In the genomic region with DNA sequence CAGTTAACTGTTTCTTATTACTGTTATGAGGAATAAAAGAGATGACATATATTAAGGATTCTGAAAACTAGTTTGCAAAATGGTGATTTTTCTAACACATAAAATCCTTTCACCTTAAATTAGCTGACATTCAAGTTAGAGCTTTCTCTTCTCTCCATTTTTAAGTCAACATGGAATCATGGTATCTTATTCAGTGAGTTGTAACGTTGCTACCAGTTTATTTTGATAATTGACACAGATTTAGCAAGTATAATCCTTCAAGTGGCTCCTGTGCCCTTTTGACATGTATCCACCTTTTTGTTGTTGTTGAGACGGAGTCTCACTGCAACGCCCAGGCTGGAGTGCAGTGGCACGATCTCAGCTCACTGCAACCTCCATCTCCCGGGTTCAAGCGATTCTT, we compare ENCODE assay signal across 33 cellular contexts. TPM values are rescaled to one million over a fixed set of nuclear protein-coding genes. Genes with fewer than 3 reads are reported as not detected.
DNase-seq lines count a peak whose midpoint lies in the region; ATAC-seq, FAIRE-seq and TF ChIP-seq lines count a peak whose summit lies in the region.
"Had no signal": no experiment of that assay in that cellular context is flagged by ENCODE, and none has a peak within 500 bp of the region (broad histone marks: within the 10 kb centered on the region; RNA-seq: fewer than 3 reads in every experiment).

No MANE protein-coding gene starts in this region.

- no peaks in the 10 kb centered on the region for H3K27me3 ChIP-seq in heart left ventricle
- H3K27me3 ChIP-seq in transverse colon: no peaks in the 10 kb centered on the region
- H3K27me3 ChIP-seq: testis, uterus had no signal

- no peaks in the 10 kb centered on the region for H3K27me3 Mint-ChIP-seq in WTC11 (ENCODE audit: low read depth)
- H3K27me3 Mint-ChIP-seq: activated naive CD8-positive, alpha-beta T cell; CD4-positive, alpha-beta memory T cell; stimulated activated naive B cell treated with anti-CD40 and anti-IgM and Interleukin-4, amounts not matched to agents 10 μg/mL and 1 μg/mL and 100 μg/mL, for 72 hours had no signal

- H3K4me3 Mint-ChIP-seq in WTC11: no peak overlapping the region
- H3K4me3 Mint-ChIP-seq: activated naive CD8-positive, alpha-beta T cell; CD4-positive, alpha-beta memory T cell; H9; natural killer cell; stimulated activated naive B cell treated with anti-CD40 and anti-IgM and Interleukin-4, amounts not matched to agents 10 μg/mL and 1 μg/mL and 100 μg/mL, for 72 hours; T-helper 2 cell treated with Interferon-gamma antibody and Interleukin-4, amounts not matched to agents 5 μg/mL and 100 μg/mL, for 36 hours had no signal

- H3K27ac Mint-ChIP-seq in WTC11: 0 out of 2 replicates have a peak overlapping the region, but pooled peaks have one; percentile 8
- H3K27ac Mint-ChIP-seq: activated naive CD8-positive, alpha-beta T cell; stimulated activated naive B cell treated with anti-CD40 and anti-IgM and Interleukin-4, amounts not matched to agents 10 μg/mL and 1 μg/mL and 100 μg/mL, for 72 hours; T-helper 2 cell treated with Interferon-gamma antibody and Interleukin-4, amounts not matched to agents 5 μg/mL and 100 μg/mL, for 36 hours had no signal

- peaks cover 39% of the 10 kb centered on the region for H3K4me1 Mint-ChIP-seq in WTC11
- H3K4me1 Mint-ChIP-seq: stimulated activated naive B cell treated with anti-CD40 and anti-IgM and Interleukin-4, amounts not matched to agents 10 μg/mL and 1 μg/mL and 100 μg/mL, for 72 hours had no signal

- H3K27ac ChIP-seq in heart left ventricle (peak overlapping the region in 7 of 12 donors; percentile 3 to 98 (median 90)), mesodermal cell (ENCODE audit: low read depth, low read length, severe bottlenecking) (peak overlapping the region; percentile 43), transverse colon (peak overlapping the region in 3 of 4 donors; percentile 2 to 91 (median 3))
- H3K27ac ChIP-seq: lower lobe of right lung, testis, uterus had no signal

- H3K4me1 ChIP-seq in heart left ventricle: peaks cover 0 to 48% (median 23%) of the 10 kb centered on the region in 12 donors
- peaks cover 10% of the 10 kb centered on the region for H3K4me1 ChIP-seq in mesodermal cell (ENCODE audit: control insufficient read depth, insufficient read depth, low read length, poor library complexity, severe bottlenecking)
- H3K4me1 ChIP-seq in transverse colon: peaks cover 6 to 47% (median 22%) of the 10 kb centered on the region in 4 donors
- H3K4me1 ChIP-seq: uterus had no signal

- H3K4me3 ChIP-seq in heart left ventricle: no peak overlapping the region
- H3K4me3 ChIP-seq in mesodermal cell (ENCODE audit: extremely low read depth, insufficient read depth, low read length, poor library complexity, severe bottlenecking): no peak overlapping the region
- no peak overlapping the region for H3K4me3 ChIP-seq in transverse colon
- H3K4me3 ChIP-seq: lower lobe of right lung, mucosa of descending colon, uterus had no signal

- CTCF ChIA-PET in WTC11 (lab: Charles Lee): interaction anchor here (0.6 to 1.8 kb wide), 5 partner anchors 19 to 126 kb away, joined by 3 to 7 read pairs (median 3); a partner anchor contains a TSS

- TF ChIP-seq EP300 in transverse colon (IDR thresholded peaks at IDR 0.05; ENCODE audit: low read depth): no peak

- H3K36me3 Mint-ChIP-seq in WTC11: peaks cover 21% of the 10 kb centered on the region
- H3K36me3 Mint-ChIP-seq: natural killer cell had no signal

- DNase-seq in heart left ventricle: no peak
- no peak for DNase-seq in Right ventricle myocardium superior
- no peak for DNase-seq in WTC11 (ENCODE audit: low spot score)
- no peak for DNase-seq in transverse colon
- DNase-seq in middle frontal gyrus (ENCODE audit: extremely low spot score, low spot score): no peak
- no peak for DNase-seq in GM12891 (ENCODE audit: insufficient read length, low spot score)
- DNase-seq in NCI-H2029 treated with DMSO at 0.1 percent for 48 hours (lab: John Stamatoyannopoulos, UW): no peak
- DNase-seq: activated CD8-positive, alpha-beta memory T cell treated with anti-CD3 and anti-CD28 coated beads for 24 hours; activated effector memory CD4-positive, alpha-beta T cell treated with anti-CD3 and anti-CD28 coated beads, Interleukin-2, amount 50 U/mL, for 16 hours; activated T-cell treated with anti-CD3 and anti-CD28 coated beads for 4 hours; CD4-positive, alpha-beta memory T cell; DND-41; effector CD4-positive, alpha-beta T cell; H9; Kasumi-1; kidney glomerular epithelial cell; lower lobe of right lung; mucosa of descending colon; MV-4-11; natural killer cell; NCI-H1436; NCI-H2081 treated with DMSO at 0.1 percent for 48 hours; NCI-H226; nucleus accumbens; stimulated activated naive B cell treated with anti-CD40 and anti-IgM and Interleukin-4, amounts not matched to agents 10 μg/mL and 1 μg/mL and 100 μg/mL, for 72 hours; testis; uterus had no signal

- intact Hi-C loops in heart left ventricle (cut with DNase I) (loop anchor here in 4 of 10 donors (5.0 to 10.0 kb wide), 3 partner anchors 40 to 52 kb away; no protein-coding TSS in a partner anchor), Right ventricle myocardium superior (cut with DNase I) (no loop called here), transverse colon (cut with DNase I; ENCODE audit: low total_unique reads) (loop anchor here (1.0 kb wide), 1 partner anchor 33 kb away; no protein-coding TSS in a partner anchor)

- H3K9me3 ChIP-seq in heart left ventricle (no peaks in the 10 kb centered on the region), mesodermal cell (ENCODE audit: control insufficient read depth, low read length) (no peaks in the 10 kb centered on the region), transverse colon (no peaks in the 10 kb centered on the region)
- H3K9me3 ChIP-seq: lower lobe of right lung, mucosa of descending colon, testis, uterus had no signal

- POLR2A ChIA-PET in WTC11 (lab: Charles Lee): no interaction called here

- WGBS in heart left ventricle, 4 donors: 88 to 91% (median 90%) methylated on average over 6 of the region's 6 CpGs
- 92 to 95% methylated on average over 5 of the region's 6 CpGs for WGBS in mesodermal cell (ENCODE audit: insufficient coverage in 2 of 2), 2 experiments
- WGBS in transverse colon (ENCODE audit: low coverage in 1 of 2), 2 donors: 94 to 95% methylated on average over 6 of the region's 6 CpGs

- H3K36me3 ChIP-seq in heart left ventricle: peaks cover 0 to 55% (median 43%) of the 10 kb centered on the region in 9 donors
- peaks cover 42% of the 10 kb centered on the region for H3K36me3 ChIP-seq in mesodermal cell (ENCODE audit: control insufficient read depth, insufficient read depth, low read length)
- H3K36me3 ChIP-seq in transverse colon: peaks cover 0 to 25% (median 6%) of the 10 kb centered on the region in 4 donors
- H3K36me3 ChIP-seq: uterus had no signal

- no peak for FAIRE-seq in GM12891 (lab: Jason Lieb, UNC)
- FAIRE-seq: bronchial epithelial cell, colon, D721Med had no signal

- TF ChIP-seq POLR2A in heart left ventricle (IDR thresholded peaks at IDR 0.05): no peak
- no peak for TF ChIP-seq POLR2A in transverse colon (IDR thresholded peaks at IDR 0.05)
- no peak for TF ChIP-seq POLR2A in GM12891 (IDR thresholded peaks at IDR 0.05; ENCODE audit: low read depth, low read length)

- in situ Hi-C loops in transverse colon (cut with MboI; ENCODE audit: low pct_ligation_motif_present in 1 of 4, low pct_unique_long_range_greater_than_20kb in 1 of 4, low sequenced_read_pairs in 3 of 4): no loop called here

- TF ChIP-seq CTCF in heart left ventricle (IDR thresholded peaks at IDR 0.05): no peak
- no peak for TF ChIP-seq CTCF in WTC11 (IDR thresholded peaks at IDR 0.05)
- TF ChIP-seq CTCF in transverse colon (IDR thresholded peaks at IDR 0.05): no peak

- no peaks in the 10 kb centered on the region for H3K9me3 Mint-ChIP-seq in WTC11
- H3K9me3 Mint-ChIP-seq: H9; natural killer cell; stimulated activated naive B cell treated with anti-CD40 and anti-IgM and Interleukin-4, amounts not matched to agents 10 μg/mL and 1 μg/mL and 100 μg/mL, for 72 hours; T-helper 2 cell treated with Interferon-gamma antibody and Interleukin-4, amounts not matched to agents 5 μg/mL and 100 μg/mL, for 36 hours had no signal

- ATAC-seq in heart left ventricle: no peak
- ATAC-seq in Right ventricle myocardium superior (ENCODE audit: poor library complexity): no peak
- ATAC-seq in WTC11: no peak
- ATAC-seq: mucosa of descending colon; natural killer cell; stimulated activated naive B cell treated with anti-CD40 and anti-IgM and Interleukin-4, amounts not matched to agents 10 μg/mL and 1 μg/mL and 100 μg/mL, for 72 hours had no signal

TF ChIP-seq in WTC11, 78 proteins besides CTCF, POLR2A, EP300 and RAD21 (continues in another document):
- TF ChIP-seq ZNF121 (CRISPR knock-in tag; IDR thresholded peaks at IDR 0.05): peak; percentile 71; the same call in 1 of the 2 replicates

TF ChIP-seq in GM12891, 5 proteins besides CTCF, POLR2A, EP300 and RAD21:
- TF ChIP-seq PAX5 (IDR thresholded peaks at IDR 0.05; ENCODE audit: insufficient read depth, low read length, severe bottlenecking) (no peak), POLR2AphosphoS5 (IDR thresholded peaks at IDR 0.05; ENCODE audit: low read depth, low read length) (no peak; the same call in 1 of the 2 replicates), TAF1 (IDR thresholded peaks at IDR 0.05; ENCODE audit: low read depth, low read length) (no peak), POU2F2 (IDR thresholded peaks at IDR 0.05; ENCODE audit: low read depth, low read length) (no peak), SPI1 (IDR thresholded peaks at IDR 0.05; ENCODE audit: low read depth, low read length) (no peak)

RNA-seq across cellular contexts. Expression of a gene that starts 58.5 kb away (rescaled TPM):
- total RNA-seq in heart left ventricle (100 to 1,000 TPM; 156 to 242 (median 210) TPM), Right ventricle myocardium superior (191 TPM), WTC11 (2021) (265 to 276 TPM (median 269 TPM) in 3 replicates), transverse colon (100 to 1,000 TPM; 159 to 260 (median 184) TPM)
- polyA plus RNA-seq in heart left ventricle: 100 to 1,000 TPM in 1 of 2 donors, 10 to 100 TPM in 1; 42.5 to 172 TPM
- 269 TPM for polyA plus RNA-seq in mesodermal cell (2013, experiment 1 of 2)
- polyA plus RNA-seq in mesodermal cell (2013, experiment 2 of 2): 300 TPM
- polyA plus RNA-seq in GM12891 (2012; ENCODE audit: low read depth, missing spikeins): 64.7 TPM

Comparison
In these comparisons a context has a peak if more than half of its experiments do, and no peak if none do; other contexts are left out.
1. H3K27ac ChIP-seq: peak in every context shown above with its lines; median percentile 90 in heart left ventricle; 43 in mesodermal cell; 3 in transverse colon.